ENCODE assay signal across 24 cellular contexts in genomic region chr14:94366146-94366887, GRCh38. TPM values are rescaled to one million over a fixed set of nuclear protein-coding genes. Genes with fewer than 3 reads are reported as not detected.
"Had no signal": no experiment of that assay in that cellular context is flagged by ENCODE, and none has a peak within 500 bp of the region (broad histone marks: within the 10 kb centered on the region; RNA-seq: fewer than 3 reads in every experiment).

TSS of gene SERPINA2 (minus strand) at chr14:94366698.

- H3K27me3 Mint-ChIP-seq: activated CD4-positive, alpha-beta memory T cell treated with anti-CD3 and anti-CD28 coated beads, Interleukin-2, amount 10 ng/mL, durations not matched to agents 7 days and 5 days; activated CD4-positive, alpha-beta T cell treated with anti-CD3 and anti-CD28 coated beads, Interleukin-2, amount 10 ng/mL, durations not matched to agents 24 days and 14 days had no signal

- H3K27ac ChIP-seq: dorsolateral prefrontal cortex, esophagus squamous epithelium, gastroesophageal sphincter, heart left ventricle, thyroid gland had no signal

- H3K4me1 ChIP-seq: esophagus squamous epithelium, gastroesophageal sphincter, heart left ventricle, thyroid gland had no signal

- H3K9me3 ChIP-seq: esophagus squamous epithelium, gastroesophageal sphincter, heart left ventricle, thyroid gland had no signal

- H3K4me3 ChIP-seq: dorsolateral prefrontal cortex, esophagus squamous epithelium, gastroesophageal sphincter, heart left ventricle, smooth muscle cell, thyroid gland had no signal

- DNase-seq: activated CD4-positive, alpha-beta memory T cell treated with anti-CD3 and anti-CD28 coated beads, Interleukin-2, amount 10 ng/mL, durations not matched to agents 7 days and 5 days; activated CD4-positive, alpha-beta T cell treated with anti-CD3 and anti-CD28 coated beads, Interleukin-2, amount 10 ng/mL, durations not matched to agents 24 days and 14 days; esophagus squamous epithelium; heart left ventricle; occipital lobe; stimulated activated CD4-positive, alpha-beta T cell treated with anti-CD3 and anti-CD28 coated beads, Interleukin-4, amount 100 ng/mL, for 24 hours; stimulated activated naive CD4-positive, alpha-beta T cell treated with Interleukin-2 at 50 U/mL for 16 hours; T-helper 17 cell; thyroid gland had no signal

- H3K4me1 Mint-ChIP-seq: activated CD4-positive, alpha-beta memory T cell treated with anti-CD3 and anti-CD28 coated beads, Interleukin-2, amount 10 ng/mL, durations not matched to agents 7 days and 5 days; brain had no signal

- H3K27ac Mint-ChIP-seq: activated CD4-positive, alpha-beta memory T cell treated with anti-CD3 and anti-CD28 coated beads, Interleukin-2, amount 10 ng/mL, durations not matched to agents 7 days and 5 days; activated CD4-positive, alpha-beta T cell treated with anti-CD3 and anti-CD28 coated beads, Interleukin-2, amount 10 ng/mL, durations not matched to agents 24 days and 14 days; activated T-helper 1 cell treated with anti-CD3 and anti-CD28 coated beads, Interleukin-12 subunit alpha, Interleukin-12 subunit beta, Interleukin-2, Interleukin-4 antibody, amounts not matched to agents 30 ng/mL and 10 ng/mL and 1 ng/mL, durations not matched to agents 14 hours and 24 hours and 36 hours; brain; T-helper 17 cell had no signal

- H3K9me3 Mint-ChIP-seq: activated CD4-positive, alpha-beta memory T cell treated with anti-CD3 and anti-CD28 coated beads, Interleukin-2, amount 10 ng/mL, durations not matched to agents 7 days and 5 days; activated CD4-positive, alpha-beta T cell treated with anti-CD3 and anti-CD28 coated beads, Interleukin-2, amount 10 ng/mL, durations not matched to agents 24 days and 14 days; activated naive CD4-positive, alpha-beta T cell treated with anti-CD3 and anti-CD28 coated beads, Interleukin-2, amount 50 U/mL, for 72 hours; activated T-helper 1 cell treated with anti-CD3 and anti-CD28 coated beads, Interleukin-12 subunit alpha, Interleukin-12 subunit beta, Interleukin-2, Interleukin-4 antibody, amounts not matched to agents 30 ng/mL and 10 ng/mL and 1 ng/mL, durations not matched to agents 14 hours and 24 hours and 36 hours; brain had no signal

- ATAC-seq: activated naive CD4-positive, alpha-beta T cell treated with anti-CD3 and anti-CD28 coated beads, Interleukin-2, amount 50 U/mL, for 72 hours; gastroesophageal sphincter; heart left ventricle; sciatic nerve; T-helper 17 cell had no signal

- H3K36me3 Mint-ChIP-seq: activated naive CD4-positive, alpha-beta T cell treated with anti-CD3 and anti-CD28 coated beads, Interleukin-2, amount 50 U/mL, for 72 hours; brain had no signal

- H3K27me3 ChIP-seq: thyroid gland had no signal

- H3K4me3 Mint-ChIP-seq: activated CD4-positive, alpha-beta memory T cell treated with anti-CD3 and anti-CD28 coated beads, Interleukin-2, amount 10 ng/mL, durations not matched to agents 7 days and 5 days; activated CD4-positive, alpha-beta T cell treated with anti-CD3 and anti-CD28 coated beads, Interleukin-2, amount 10 ng/mL, durations not matched to agents 24 days and 14 days; activated T-helper 1 cell treated with anti-CD3 and anti-CD28 coated beads, Interleukin-12 subunit alpha, Interleukin-12 subunit beta, Interleukin-2, Interleukin-4 antibody, amounts not matched to agents 30 ng/mL and 10 ng/mL and 1 ng/mL, durations not matched to agents 14 hours and 24 hours and 36 hours; brain; T-helper 17 cell had no signal

- H3K36me3 ChIP-seq: esophagus squamous epithelium, gastroesophageal sphincter, heart left ventricle, thyroid gland had no signal

- FAIRE-seq: islet of Langerhans had no signal

- H3K4me2 ChIP-seq: smooth muscle cell had no signal

RNA-seq across cellular contexts. Expression of gene SERPINA2, which starts in this region (rescaled TPM):
- total RNA-seq: activated CD4-positive, alpha-beta memory T cell treated with anti-CD3 and anti-CD28 coated beads, Interleukin-2, amount 10 ng/mL, durations not matched to agents 7 days and 5 days; activated CD4-positive, alpha-beta T cell treated with anti-CD3 and anti-CD28 coated beads, Interleukin-2, amount 10 ng/mL, durations not matched to agents 24 days and 14 days; activated naive CD4-positive, alpha-beta T cell treated with anti-CD3 and anti-CD28 coated beads, Interleukin-2, amount 50 U/mL, for 72 hours; activated T-helper 1 cell treated with anti-CD3 and anti-CD28 coated beads, Interleukin-12 subunit alpha, Interleukin-12 subunit beta, Interleukin-2, Interleukin-4 antibody, amounts not matched to agents 30 ng/mL and 10 ng/mL and 1 ng/mL, durations not matched to agents 14 hours and 24 hours and 36 hours; aorta; cardiac septum; dorsolateral prefrontal cortex; esophagus squamous epithelium; gastroesophageal sphincter; heart left ventricle; liver; myocyte; occipital lobe; sciatic nerve; smooth muscle cell; T-helper 17 cell; thyroid gland; ureter had no signal
- polyA plus RNA-seq: adipose tissue, aorta, heart left ventricle, liver, neural cell, smooth muscle cell had no signal
